ENCODE assay signal across 9 cellular contexts in the genomic region with DNA sequence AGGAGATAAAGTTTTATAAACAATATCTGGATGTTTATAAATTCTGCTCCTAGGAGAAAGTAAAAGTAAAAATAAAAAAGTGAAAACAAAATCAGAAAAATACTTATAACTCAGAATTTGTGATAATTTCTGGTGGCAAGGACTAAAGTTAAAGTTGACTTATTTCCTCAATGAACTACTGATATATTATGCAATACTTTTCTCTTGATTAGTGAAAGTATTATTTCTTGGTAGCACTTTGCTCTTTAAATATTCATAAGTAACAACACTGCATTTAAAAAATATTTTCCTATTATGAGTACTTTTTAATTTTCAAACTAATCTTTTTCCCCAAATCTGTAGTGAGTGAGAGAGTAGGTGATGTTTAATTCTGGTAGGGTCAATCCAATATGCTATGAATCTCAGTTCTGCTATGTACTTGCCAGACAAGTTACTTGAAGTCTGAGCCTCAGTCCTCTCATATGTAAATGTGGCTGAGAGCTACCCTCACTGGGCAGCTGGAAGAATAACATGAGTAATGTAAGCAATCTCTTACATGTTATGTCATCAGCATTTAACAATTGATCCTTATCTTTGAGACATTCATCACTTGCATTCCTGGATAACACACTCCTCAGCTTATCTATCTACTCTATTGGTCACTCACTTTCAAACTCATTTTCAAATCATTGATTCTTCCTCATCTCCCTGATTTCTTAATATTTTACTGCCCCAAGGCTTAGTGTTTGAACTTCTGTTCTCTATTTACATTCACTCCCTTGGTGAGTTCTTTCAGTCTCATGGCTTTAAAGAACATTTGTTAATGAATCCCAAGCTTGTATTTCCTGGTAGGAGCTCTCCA.
A peak's percentile ranks its signal among the peaks of the same experiment; 100 is the strongest.
DNase-seq lines count a peak whose midpoint lies in the region; ATAC-seq and FAIRE-seq lines count a peak whose summit lies in the region.
"Had no signal": no experiment of that assay in that cellular context is flagged by ENCODE, and none has a peak within 500 bp of the region (broad histone marks: within the 10 kb centered on the region; RNA-seq: fewer than 3 reads in every experiment).

No MANE protein-coding gene starts in this region.

- ATAC-seq in esophagus mucosa (peak; percentile 25), HG03097 (IDR thresholded peaks at IDR 0.05; ENCODE audit: low FRiP score, unreplicated experiment) (no peak)

- no peak overlapping the region for H3K27ac ChIP-seq in trophoblast cell (ENCODE audit: low read depth, low read length)

- no peaks in the 10 kb centered on the region for H3K79me1 ChIP-seq in trophoblast cell (ENCODE audit: low read length)

- no peak overlapping the region for H3K14ac ChIP-seq in trophoblast cell (ENCODE audit: low read length)

- no peak overlapping the region for H3K18ac ChIP-seq in trophoblast cell (ENCODE audit: low read length)

- peak; percentile 76 for FAIRE-seq in G401.6 (lab: Jason Lieb, UNC)

- H3K4me1 ChIP-seq in NT2/D1 (ENCODE audit: insufficient read depth, insufficient read length) = no peaks in the 10 kb centered on the region
- H3K4me1 ChIP-seq in trophoblast cell (ENCODE audit: control insufficient read depth in 1 of 2, insufficient read depth in 2 of 2, low read length in 2 of 2) = no peaks in the 10 kb centered on the region

- H2BK120ac ChIP-seq in trophoblast cell (ENCODE audit: insufficient read depth, low read length, poor library complexity) = no peak overlapping the region

- H3K4me2 ChIP-seq in trophoblast cell (ENCODE audit: low read length) = no peak overlapping the region

- H3K9ac ChIP-seq in NT2/D1 (ENCODE audit: insufficient read length, low read depth) (no peak overlapping the region), trophoblast cell (ENCODE audit: low read length) (no peak overlapping the region)

- peak; percentile 32 for DNase-seq in NT2/D1 (ENCODE audit: low read depth, low spot score)
- DNase-seq in trophoblast cell = peak; percentile 74 to 93
- DNase-seq in NCI-H82 treated with DMSO at 0.1 percent for 48 hours (lab: John Stamatoyannopoulos, UW; ENCODE audit: unreplicated experiment) = no peak
- no peak for DNase-seq in NCI-H2107 (lab: John Stamatoyannopoulos, UW)
- DNase-seq in inferior parietal cortex (ENCODE audit: extremely low spot score) = no peak
- DNase-seq: Karpas-422 had no signal

- H4K8ac ChIP-seq in trophoblast cell (ENCODE audit: low read depth, low read length) = no peak overlapping the region

- H3K9me3 ChIP-seq in NT2/D1 (ENCODE audit: insufficient read depth, low read length) = no peaks in the 10 kb centered on the region
- H3K9me3 ChIP-seq in trophoblast cell (ENCODE audit: insufficient read depth, low read depth, low read length) = peaks cover 2% of the 10 kb centered on the region

- no peak overlapping the region for H2BK5ac ChIP-seq in trophoblast cell (ENCODE audit: low read depth, low read length, poor library complexity)

- H3K23ac ChIP-seq in trophoblast cell (ENCODE audit: low read length) = no peak overlapping the region

- H3K79me2 ChIP-seq in trophoblast cell (ENCODE audit: control insufficient read depth, insufficient read depth, low read length, poor library complexity) = no peaks in the 10 kb centered on the region

- no peak overlapping the region for H3K4me3 ChIP-seq in NT2/D1 (ENCODE audit: insufficient read length, low read depth)
- no peak overlapping the region for H3K4me3 ChIP-seq in trophoblast cell (ENCODE audit: low read depth, low read length)

- H3K36me3 ChIP-seq in NT2/D1 (ENCODE audit: insufficient read depth, insufficient read length, low read length) (no peaks in the 10 kb centered on the region), trophoblast cell (ENCODE audit: control insufficient read depth in 1 of 2, insufficient read depth in 2 of 2, low read length in 2 of 2) (no peaks in the 10 kb centered on the region)

- H3K27me3 ChIP-seq in NT2/D1 (ENCODE audit: insufficient read depth, insufficient read length) (no peaks in the 10 kb centered on the region), trophoblast cell (ENCODE audit: insufficient read depth, low read length) (no peaks in the 10 kb centered on the region)

- H4K91ac ChIP-seq in trophoblast cell (ENCODE audit: low read depth, low read length) = no peak overlapping the region

- H2AFZ ChIP-seq in trophoblast cell (ENCODE audit: insufficient read depth, low read length, poor library complexity) = no peak overlapping the region

- H2BK12ac ChIP-seq in trophoblast cell (ENCODE audit: low read length) = no peak overlapping the region

- no peak overlapping the region for H2AK5ac ChIP-seq in trophoblast cell (ENCODE audit: low read length)

- H3K4ac ChIP-seq in trophoblast cell (ENCODE audit: low read depth, low read length) = no peak overlapping the region

- H4K12ac ChIP-seq in trophoblast cell (ENCODE audit: low read depth, low read length) = no peak overlapping the region

Comparison
In these comparisons a context has a peak if more than half of its experiments do, and no peak if none do; other contexts are left out.
1. DNase-seq: peak in NT2/D1 (single experiment) and trophoblast cell (2 of 2); none in NCI-H82 treated with DMSO at 0.1 percent for 48 hours (single experiment), NCI-H2107 (single experiment) and inferior parietal cortex (single experiment).